7 cellular contexts compared by ENCODE assay signal in genomic region chr3:50600841-50601591, GRCh38.
A peak's percentile ranks its signal among the peaks of the same experiment; 100 is the strongest.
DNase-seq lines count a peak whose midpoint lies in the region; ATAC-seq and TF ChIP-seq lines count a peak whose summit lies in the region.

No MANE protein-coding gene starts in this region.

- no peaks in the 10 kb centered on the region for H3K9me3 ChIP-seq in tibial artery

- H3K4me3 ChIP-seq in foreskin fibroblast (ENCODE audit: low read depth in 1 of 2, low read length in 2 of 2): peak overlapping the region in 1 of 2 donors; percentile 33
- peak overlapping the region; percentile 19 to 24 for H3K4me3 ChIP-seq in tibial artery

- DNase-seq in HUDEP-2 (lab: John Stamatoyannopoulos, UW; ENCODE audit: unreplicated experiment in 76 of 76) (peak in 75 of 76 experiments; percentile 71 to 99 (median 96)), SHP77 (lab: John Stamatoyannopoulos, UW) (peak; percentile 91 to 95), foreskin fibroblast (peak; percentile 96 to 98), pons (ENCODE audit: low spot score) (peak; percentile 68), tibial artery (peak; percentile 98 to 99)
- peak; percentile 84 for DNase-seq in activated gamma-delta T cell treated with anti-CD3 and anti-CD28 coated beads, Interleukin-2, amount 50 U/mL, for 16 hours (ENCODE audit: low read depth)

- intact Hi-C loops in tibial artery (cut with DNase I; ENCODE audit: low total_unique reads): no loop called here

- peak overlapping the region; percentile 84 to 96 for H3K27ac ChIP-seq in tibial artery

- H3K27me3 ChIP-seq in tibial artery: no peaks in the 10 kb centered on the region

- no peak for TF ChIP-seq CTCF in foreskin fibroblast (IDR thresholded peaks at IDR 0.05; ENCODE audit: low read depth, low read length)
- no peak for TF ChIP-seq CTCF in tibial artery (IDR thresholded peaks at IDR 0.05)

- peak; percentile 77 for ATAC-seq in GM18907 (IDR thresholded peaks at IDR 0.05; ENCODE audit: unreplicated experiment)

- peaks cover 0 to 12% (median 0%) of the 10 kb centered on the region in 3 donors for H3K36me3 ChIP-seq in tibial artery

- H3K4me1 ChIP-seq in tibial artery: peaks cover 9 to 70% (median 42%) of the 10 kb centered on the region in 4 donors
